Comparison of ENCODE assay signal across 20 cellular contexts in the genomic region with DNA sequence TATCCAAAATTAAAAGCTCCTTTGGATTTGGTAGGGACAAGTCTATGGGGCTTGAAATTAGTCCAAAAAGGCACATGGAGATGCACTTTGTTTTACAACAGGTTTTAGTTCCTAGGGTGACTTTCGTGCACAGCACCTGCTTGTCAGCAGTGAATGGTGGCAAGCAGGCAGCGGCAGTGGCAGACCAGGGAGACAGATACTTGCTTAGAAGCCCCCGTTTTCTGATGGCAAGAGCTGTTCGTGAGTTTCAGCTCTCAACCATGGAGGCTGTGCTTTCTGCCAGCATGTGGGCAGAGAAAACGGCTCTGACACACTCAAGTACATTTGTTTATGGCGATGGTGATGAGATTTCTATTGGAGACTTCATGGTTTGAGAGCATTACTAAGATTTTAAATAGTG.
"Had no signal": no experiment of that assay in that cellular context is flagged by ENCODE, and none has a peak within 500 bp of the region (broad histone marks: within the 10 kb centered on the region; RNA-seq: fewer than 3 reads in every experiment).

No MANE protein-coding gene starts in this region.

- H3K27ac Mint-ChIP-seq: mesothelial cell of epicardium; naive B cell; natural killer cell; nephron progenitor cell; neural progenitor cell; stimulated activated effector memory CD8-positive, alpha-beta T cell treated with anti-CD3 and anti-CD28 coated beads, Interleukin-12 subunit alpha, Interleukin-12 subunit beta, amount 100 ng/mL, for 72 hours; stimulated activated naive CD8-positive, alpha-beta T cell treated with anti-CD3 and anti-CD28 coated beads, Interleukin-15, amount 100 ng/mL, for 72 hours; type B pancreatic cell had no signal

- H3K27me3 Mint-ChIP-seq: type B pancreatic cell had no signal

- H3K36me3 Mint-ChIP-seq: mesothelial cell of epicardium; naive B cell; natural killer cell; neural progenitor cell; stimulated activated effector memory CD8-positive, alpha-beta T cell treated with anti-CD3 and anti-CD28 coated beads, Interleukin-12 subunit alpha, Interleukin-12 subunit beta, amount 100 ng/mL, for 72 hours; type B pancreatic cell had no signal

- H3K4me3 Mint-ChIP-seq: mesothelial cell of epicardium; naive B cell; natural killer cell; nephron progenitor cell; neural progenitor cell; stimulated activated effector memory CD8-positive, alpha-beta T cell treated with anti-CD3 and anti-CD28 coated beads, Interleukin-12 subunit alpha, Interleukin-12 subunit beta, amount 100 ng/mL, for 72 hours; stimulated activated naive CD8-positive, alpha-beta T cell treated with anti-CD3 and anti-CD28 coated beads, Interleukin-15, amount 100 ng/mL, for 72 hours; type B pancreatic cell had no signal

- DNase-seq: hippocampal formation; kidney; left colon; left lung; lower lobe of right lung; mammary epithelial cell; mesenchymal stem cell; naive B cell; natural killer cell; nephron progenitor cell; occipital lobe; ovary; stimulated activated CD4-positive, alpha-beta T cell treated with anti-CD3 and anti-CD28 coated beads, Interleukin-4, amount 100 ng/mL, for 24 hours; stimulated activated naive CD4-positive, alpha-beta T cell; stimulated activated naive CD8-positive, alpha-beta T cell treated with anti-CD3 and anti-CD28 coated beads, Interleukin-15, amount 100 ng/mL, for 72 hours; substantia nigra had no signal

- H3K4me1 Mint-ChIP-seq: mesothelial cell of epicardium; natural killer cell; nephron progenitor cell; neural progenitor cell; stimulated activated effector memory CD8-positive, alpha-beta T cell treated with anti-CD3 and anti-CD28 coated beads, Interleukin-12 subunit alpha, Interleukin-12 subunit beta, amount 100 ng/mL, for 72 hours; stimulated activated naive CD8-positive, alpha-beta T cell treated with anti-CD3 and anti-CD28 coated beads, Interleukin-15, amount 100 ng/mL, for 72 hours had no signal

- H3K9me3 Mint-ChIP-seq: natural killer cell; nephron progenitor cell; neural progenitor cell; stimulated activated effector memory CD8-positive, alpha-beta T cell treated with anti-CD3 and anti-CD28 coated beads, Interleukin-12 subunit alpha, Interleukin-12 subunit beta, amount 100 ng/mL, for 72 hours; stimulated activated naive CD8-positive, alpha-beta T cell treated with anti-CD3 and anti-CD28 coated beads, Interleukin-15, amount 100 ng/mL, for 72 hours; type B pancreatic cell had no signal
